23 cellular contexts compared by ENCODE assay signal in the genomic region with DNA sequence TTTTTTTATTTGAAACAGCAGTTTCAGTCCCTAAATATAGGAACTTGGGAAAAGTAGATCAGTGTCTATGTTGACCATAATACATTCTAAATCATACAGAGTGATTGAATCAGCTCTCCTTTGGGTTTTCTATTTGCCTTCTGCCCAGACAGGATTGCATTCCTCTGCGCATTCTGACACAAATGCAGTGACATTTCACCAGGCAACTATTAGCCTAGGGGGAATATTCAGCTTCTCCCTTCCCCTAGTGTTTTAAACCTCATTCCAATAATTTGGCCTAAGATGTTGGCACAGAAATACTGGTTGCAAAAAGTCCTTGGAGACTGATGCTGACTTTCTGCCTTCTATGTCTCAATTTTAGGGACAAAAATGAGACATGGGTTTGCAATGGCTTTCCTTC.
A peak's percentile ranks its signal among the peaks of the same experiment; 100 is the strongest.
DNase-seq lines count a peak whose midpoint lies in the region; ATAC-seq and TF ChIP-seq lines count a peak whose summit lies in the region.
"Had no signal": no experiment of that assay in that cellular context is flagged by ENCODE, and none has a peak within 500 bp of the region (broad histone marks: within the 10 kb centered on the region; RNA-seq: fewer than 3 reads in every experiment).

No MANE protein-coding gene starts in this region.

- H3K9me3 ChIP-seq in mesodermal cell (ENCODE audit: control insufficient read depth, low read length), result no peaks in the 10 kb centered on the region
- no peaks in the 10 kb centered on the region for H3K9me3 ChIP-seq in lower lobe of right lung
- H3K9me3 ChIP-seq: transverse colon had no signal

- DNase-seq in AG10803 (ENCODE audit: low read depth), result peak; percentile 51
- peak; percentile 75 for DNase-seq in M059J (ENCODE audit: low read depth)
- DNase-seq in dedifferentiated amniotic fluid mesenchymal stem cell (ENCODE audit: extremely low spot score), result peak; percentile 70
- no peak for DNase-seq in C1 segment of cervical spinal cord (lab: John Stamatoyannopoulos, UW)
- no peak for DNase-seq in pons (ENCODE audit: low spot score)
- DNase-seq in lower lobe of right lung, result no peak
- DNase-seq: activated CD4-positive, alpha-beta T cell treated with anti-CD3 and anti-CD28 coated beads for 36 hours; activated CD8-positive, alpha-beta T cell treated with anti-CD3 and anti-CD28 coated beads, Interleukin-2, amount 10 ng/mL, durations not matched to agents 7 days and 5 days; activated naive CD8-positive, alpha-beta T cell treated with anti-CD3 and anti-CD28 coated beads for 36 hours; CD8-positive, alpha-beta T cell; cerebellar nuclear complex; GF-D8; left cardiac atrium; naive thymus-derived CD4-positive, alpha-beta T cell; NCI-H146; NCI-H2107; stimulated activated naive CD8-positive, alpha-beta T cell treated with anti-CD3 and anti-CD28 coated beads, Interleukin-15, amount 100 ng/mL, for 72 hours; T-helper 17 cell; transverse colon had no signal

- intact Hi-C loops in lower lobe of right lung (cut with DNase I), result no loop called here

- H3K4me1 ChIP-seq in mesodermal cell (ENCODE audit: control insufficient read depth, insufficient read depth, low read length, poor library complexity, severe bottlenecking), result peaks cover 9% of the 10 kb centered on the region
- no peaks in the 10 kb centered on the region for H3K4me1 ChIP-seq in lower lobe of right lung
- H3K4me1 ChIP-seq: transverse colon had no signal

- no peak overlapping the region for H3K4me3 ChIP-seq in AG10803 (ENCODE audit: low read length)
- no peak overlapping the region for H3K4me3 ChIP-seq in mesodermal cell (ENCODE audit: extremely low read depth, insufficient read depth, low read length, poor library complexity, severe bottlenecking)
- H3K4me3 ChIP-seq in lower lobe of right lung, result no peak overlapping the region
- H3K4me3 ChIP-seq: transverse colon had no signal

- no peaks in the 10 kb centered on the region for H3K27me3 ChIP-seq in lower lobe of right lung (ENCODE audit: low read depth)
- H3K27me3 ChIP-seq: transverse colon had no signal

- no peak for TF ChIP-seq CTCF in AG10803 (conservative IDR thresholded peaks at IDR 0.05; ENCODE audit: low read length)
- no peak for TF ChIP-seq CTCF in lower lobe of right lung (IDR thresholded peaks at IDR 0.05)

- WGBS in mesodermal cell (ENCODE audit: insufficient coverage in 2 of 2), 2 experiments, result 80 to 100% methylated on average over 1 of the region's 1 CpG

- H3K27ac ChIP-seq in mesodermal cell (ENCODE audit: low read depth, low read length, severe bottlenecking), result peak overlapping the region; percentile 23
- H3K27ac ChIP-seq in lower lobe of right lung, result no peak overlapping the region
- H3K27ac ChIP-seq: HL-60, transverse colon had no signal

- H3K36me3 ChIP-seq in mesodermal cell (ENCODE audit: control insufficient read depth, insufficient read depth, low read length) (no peaks in the 10 kb centered on the region), lower lobe of right lung (no peaks in the 10 kb centered on the region)
- H3K36me3 ChIP-seq: transverse colon had no signal

- no peak for ATAC-seq in HG03432 (IDR thresholded peaks at IDR 0.05; ENCODE audit: unreplicated experiment)
- ATAC-seq in lower lobe of right lung, result no peak
- ATAC-seq: activated CD4-positive, alpha-beta T cell treated with anti-CD3 and anti-CD28 coated beads for 36 hours; activated CD8-positive, alpha-beta T cell treated with anti-CD3 and anti-CD28 coated beads, Interleukin-2, amount 10 ng/mL, durations not matched to agents 7 days and 5 days; CD8-positive, alpha-beta T cell; SK-N-SH treated with all-trans-retinoic acid at 6 μM for 48 hours; stimulated activated naive CD8-positive, alpha-beta T cell treated with anti-CD3 and anti-CD28 coated beads, Interleukin-15, amount 100 ng/mL, for 72 hours; T-helper 17 cell had no signal

Comparison
In these comparisons a context has a peak if more than half of its experiments do, and no peak if none do; other contexts are left out.
1. DNase-seq: peak in AG10803 (single experiment), M059J (single experiment) and dedifferentiated amniotic fluid mesenchymal stem cell (single experiment); none in C1 segment of cervical spinal cord (0 of 14), pons (single experiment) and lower lobe of right lung (single experiment).